1 cellular context compared by ENCODE assay signal in genomic region chr12:12913626-12914388, GRCh38.
TF ChIP-seq lines count a peak whose summit lies in the region.

No MANE protein-coding gene starts in this region.

TF ChIP-seq in HCT116, 20 proteins besides CTCF, POLR2A, EP300 and RAD21 (continued from another document):
- TF ChIP-seq MAX (IDR thresholded peaks at IDR 0.05) = no peak
